In the genomic region with DNA sequence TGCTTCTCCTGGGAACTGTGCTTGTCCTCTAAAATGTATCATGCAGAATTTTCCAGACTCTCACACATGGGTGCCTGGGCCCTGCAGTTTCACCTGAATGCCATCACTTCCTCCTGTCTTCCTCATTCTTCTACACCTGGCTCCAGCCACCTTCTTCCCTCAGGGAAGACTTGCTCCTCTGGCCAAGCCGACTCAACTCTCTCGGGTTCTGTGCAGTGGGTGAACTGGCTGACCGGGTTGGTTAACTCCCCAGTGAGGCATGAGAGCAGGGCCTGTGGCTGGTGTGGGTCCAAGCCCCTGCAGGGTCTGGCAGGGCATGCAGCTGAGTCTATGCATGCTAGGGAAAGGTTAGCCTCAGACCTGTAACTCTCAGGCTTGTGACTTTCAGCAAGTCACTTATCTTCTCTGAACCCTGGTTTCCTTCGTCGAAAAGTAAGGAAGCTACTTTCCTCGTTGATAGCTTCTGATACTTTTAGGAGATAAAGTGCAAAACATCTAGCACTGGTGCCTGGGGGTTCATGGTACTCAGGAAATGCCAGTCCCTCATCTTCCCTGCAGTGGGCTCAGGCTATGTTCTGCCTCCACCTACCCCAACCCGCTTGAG, we compare ENCODE assay signal across 2 cellular contexts.
TF ChIP-seq lines count a peak whose summit lies in the region.

No MANE protein-coding gene starts in this region.

TF ChIP-seq in SK-N-SH, 30 proteins besides CTCF, POLR2A, EP300 and RAD21 (continued from another document):
- TF ChIP-seq REST (IDR thresholded peaks at IDR 0.05; ENCODE audit: low read depth, low read length) (no peak), EZH2phosphoT487 (IDR thresholded peaks at IDR 0.05; ENCODE audit: borderline replicate concordance, low read depth) (no peak), RFX5 (IDR thresholded peaks at IDR 0.05; ENCODE audit: low read length) (no peak), NRF1 (IDR thresholded peaks at IDR 0.05; ENCODE audit: low read depth, low read length) (no peak), SMC3 (IDR thresholded peaks at IDR 0.05; ENCODE audit: low read depth, low read length) (no peak), TAF1 (IDR thresholded peaks at IDR 0.05; ENCODE audit: borderline replicate concordance, low read depth, low read length) (no peak), POLR2AphosphoS5 (IDR thresholded peaks at IDR 0.05; ENCODE audit: low read depth, low read length) (no peak), ELF1 (IDR thresholded peaks at IDR 0.05) (no peak)
- TF ChIP-seq, protein P1, sequence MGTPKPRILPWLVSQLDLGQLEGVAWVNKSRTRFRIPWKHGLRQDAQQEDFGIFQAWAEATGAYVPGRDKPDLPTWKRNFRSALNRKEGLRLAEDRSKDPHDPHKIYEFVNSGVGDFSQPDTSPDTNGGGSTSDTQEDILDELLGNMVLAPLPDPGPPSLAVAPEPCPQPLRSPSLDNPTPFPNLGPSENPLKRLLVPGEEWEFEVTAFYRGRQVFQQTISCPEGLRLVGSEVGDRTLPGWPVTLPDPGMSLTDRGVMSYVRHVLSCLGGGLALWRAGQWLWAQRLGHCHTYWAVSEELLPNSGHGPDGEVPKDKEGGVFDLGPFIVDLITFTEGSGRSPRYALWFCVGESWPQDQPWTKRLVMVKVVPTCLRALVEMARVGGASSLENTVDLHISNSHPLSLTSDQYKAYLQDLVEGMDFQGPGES (IDR thresholded peaks at IDR 0.05; ENCODE audit: low read depth, low read length), result no peak
- TF ChIP-seq, protein P2, sequence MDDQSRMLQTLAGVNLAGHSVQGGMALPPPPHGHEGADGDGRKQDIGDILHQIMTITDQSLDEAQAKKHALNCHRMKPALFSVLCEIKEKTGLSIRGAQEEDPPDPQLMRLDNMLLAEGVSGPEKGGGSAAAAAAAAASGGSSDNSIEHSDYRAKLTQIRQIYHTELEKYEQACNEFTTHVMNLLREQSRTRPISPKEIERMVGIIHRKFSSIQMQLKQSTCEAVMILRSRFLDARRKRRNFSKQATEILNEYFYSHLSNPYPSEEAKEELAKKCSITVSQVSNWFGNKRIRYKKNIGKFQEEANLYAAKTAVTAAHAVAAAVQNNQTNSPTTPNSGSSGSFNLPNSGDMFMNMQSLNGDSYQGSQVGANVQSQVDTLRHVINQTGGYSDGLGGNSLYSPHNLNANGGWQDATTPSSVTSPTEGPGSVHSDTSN (IDR thresholded peaks at IDR 0.05), result no peak
- TF ChIP-seq, protein P3, sequence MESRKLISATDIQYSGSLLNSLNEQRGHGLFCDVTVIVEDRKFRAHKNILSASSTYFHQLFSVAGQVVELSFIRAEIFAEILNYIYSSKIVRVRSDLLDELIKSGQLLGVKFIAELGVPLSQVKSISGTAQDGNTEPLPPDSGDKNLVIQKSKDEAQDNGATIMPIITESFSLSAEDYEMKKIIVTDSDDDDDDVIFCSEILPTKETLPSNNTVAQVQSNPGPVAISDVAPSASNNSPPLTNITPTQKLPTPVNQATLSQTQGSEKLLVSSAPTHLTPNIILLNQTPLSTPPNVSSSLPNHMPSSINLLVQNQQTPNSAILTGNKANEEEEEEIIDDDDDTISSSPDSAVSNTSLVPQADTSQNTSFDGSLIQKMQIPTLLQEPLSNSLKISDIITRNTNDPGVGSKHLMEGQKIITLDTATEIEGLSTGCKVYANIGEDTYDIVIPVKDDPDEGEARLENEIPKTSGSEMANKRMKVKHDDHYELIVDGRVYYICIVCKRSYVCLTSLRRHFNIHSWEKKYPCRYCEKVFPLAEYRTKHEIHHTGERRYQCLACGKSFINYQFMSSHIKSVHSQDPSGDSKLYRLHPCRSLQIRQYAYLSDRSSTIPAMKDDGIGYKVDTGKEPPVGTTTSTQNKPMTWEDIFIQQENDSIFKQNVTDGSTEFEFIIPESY (IDR thresholded peaks at IDR 0.05; ENCODE audit: borderline replicate concordance, low read depth), result no peak
TF ChIP-seq in SK-N-SH: peak in this region for 0.

TF ChIP-seq in SK-N-SH treated with all-trans-retinoic acid at 6 μM for 48 hours, 23 proteins besides CTCF, POLR2A, EP300 and RAD21 (continued from another document):
- TF ChIP-seq, protein P4, sequence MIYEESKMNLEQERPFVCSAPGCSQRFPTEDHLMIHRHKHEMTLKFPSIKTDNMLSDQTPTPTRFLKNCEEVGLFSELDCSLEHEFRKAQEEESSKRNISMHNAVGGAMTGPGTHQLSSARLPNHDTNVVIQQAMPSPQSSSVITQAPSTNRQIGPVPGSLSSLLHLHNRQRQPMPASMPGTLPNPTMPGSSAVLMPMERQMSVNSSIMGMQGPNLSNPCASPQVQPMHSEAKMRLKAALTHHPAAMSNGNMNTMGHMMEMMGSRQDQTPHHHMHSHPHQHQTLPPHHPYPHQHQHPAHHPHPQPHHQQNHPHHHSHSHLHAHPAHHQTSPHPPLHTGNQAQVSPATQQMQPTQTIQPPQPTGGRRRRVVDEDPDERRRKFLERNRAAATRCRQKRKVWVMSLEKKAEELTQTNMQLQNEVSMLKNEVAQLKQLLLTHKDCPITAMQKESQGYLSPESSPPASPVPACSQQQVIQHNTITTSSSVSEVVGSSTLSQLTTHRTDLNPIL (CRISPR knock-in tag; IDR thresholded peaks at IDR 0.05; ENCODE audit: low read depth), result no peak
- TF ChIP-seq PATZ1 (CRISPR knock-in tag; IDR thresholded peaks at IDR 0.05; ENCODE audit: borderline replicate concordance) (no peak), OSR1 (CRISPR knock-in tag; IDR thresholded peaks at IDR 0.05) (no peak), ZNF70 (CRISPR knock-in tag; IDR thresholded peaks at IDR 0.05) (no peak), TCF4 (CRISPR knock-in tag; IDR thresholded peaks at IDR 0.05; ENCODE audit: borderline replicate concordance) (no peak), GLIS3 (CRISPR knock-in tag; IDR thresholded peaks at IDR 0.05) (no peak), ZNF8 (CRISPR knock-in tag; IDR thresholded peaks at IDR 0.05) (no peak), ZNF565 (CRISPR knock-in tag; conservative IDR thresholded peaks at IDR 0.05; ENCODE audit: low read depth) (no peak), TOX (CRISPR knock-in tag; IDR thresholded peaks at IDR 0.05; ENCODE audit: borderline replicate concordance) (no peak), ESRRG (CRISPR knock-in tag; IDR thresholded peaks at IDR 0.05) (no peak), ISL1 (CRISPR knock-in tag; IDR thresholded peaks at IDR 0.05) (no peak), CSDC2 (CRISPR knock-in tag; IDR thresholded peaks at IDR 0.05) (no peak), SNAI2 (CRISPR knock-in tag; IDR thresholded peaks at IDR 0.05) (no peak), PPARA (CRISPR knock-in tag; IDR thresholded peaks at IDR 0.05; ENCODE audit: borderline replicate concordance) (no peak), TSHZ2 (CRISPR knock-in tag; IDR thresholded peaks at IDR 0.05) (no peak)
